17 cellular contexts compared by ENCODE assay signal in the genomic region with DNA sequence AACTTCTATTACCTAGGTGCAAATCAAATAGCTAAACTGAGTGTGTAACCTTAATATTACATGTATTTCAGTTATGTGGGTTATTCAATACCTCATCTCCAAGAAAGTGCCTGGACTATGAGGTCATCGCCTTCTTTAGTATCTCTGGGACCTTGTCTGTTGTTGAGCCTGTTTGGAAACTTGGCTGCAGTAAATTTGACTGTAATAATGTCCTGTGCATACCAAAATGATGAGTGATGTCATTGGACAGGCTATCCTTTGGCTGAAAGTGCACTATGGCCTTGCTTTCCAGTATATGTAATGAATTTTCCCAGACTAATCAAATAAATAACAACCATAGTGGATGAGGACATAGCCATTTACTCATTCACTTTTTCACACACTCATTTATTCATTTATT.
DNase-seq lines count a peak whose midpoint lies in the region; ATAC-seq lines count a peak whose summit lies in the region.
"Had no signal": no experiment of that assay in that cellular context is flagged by ENCODE, and none has a peak within 500 bp of the region (broad histone marks: within the 10 kb centered on the region; RNA-seq: fewer than 3 reads in every experiment).

No MANE protein-coding gene starts in this region.

- no peak overlapping the region for H2BK12ac ChIP-seq in trophoblast cell (ENCODE audit: low read length)

- no peaks in the 10 kb centered on the region for H3K4me1 Mint-ChIP-seq in activated CD4-positive, alpha-beta T cell treated with anti-CD3 and anti-CD28 coated beads, Interleukin-2, amount 10 ng/mL, durations not matched to agents 7 days and 5 days
- H3K4me1 Mint-ChIP-seq: activated CD4-positive, alpha-beta T cell treated with anti-CD3 and anti-CD28 coated beads for 36 hours; nephron progenitor cell; T-helper 17 cell had no signal

- H3K9me3 Mint-ChIP-seq in activated CD4-positive, alpha-beta T cell treated with anti-CD3 and anti-CD28 coated beads, Interleukin-2, amount 10 ng/mL, durations not matched to agents 7 days and 5 days, result no peaks in the 10 kb centered on the region
- H3K9me3 Mint-ChIP-seq: nephron progenitor cell had no signal

- no peak overlapping the region for H3K23ac ChIP-seq in trophoblast cell (ENCODE audit: low read length)

- H3K4me3 Mint-ChIP-seq in activated CD4-positive, alpha-beta T cell treated with anti-CD3 and anti-CD28 coated beads, Interleukin-2, amount 10 ng/mL, durations not matched to agents 7 days and 5 days, result no peak overlapping the region
- H3K4me3 Mint-ChIP-seq: activated CD4-positive, alpha-beta T cell treated with anti-CD3 and anti-CD28 coated beads for 36 hours; nephron progenitor cell; T-helper 17 cell had no signal

- no peak overlapping the region for H3K14ac ChIP-seq in trophoblast cell (ENCODE audit: low read length)

- in situ Hi-C loops in HAP-1 (cut with MboI; ENCODE audit: low sequenced_read_pairs), result no loop called here

- no peaks in the 10 kb centered on the region for H3K79me2 ChIP-seq in trophoblast cell (ENCODE audit: control insufficient read depth, insufficient read depth, low read length, poor library complexity)

- H2AFZ ChIP-seq in trophoblast cell (ENCODE audit: insufficient read depth, low read length, poor library complexity), result no peak overlapping the region

- no peak overlapping the region for H4K91ac ChIP-seq in trophoblast cell (ENCODE audit: low read depth, low read length)

- H3K4me1 ChIP-seq in SJCRH30 (peaks cover 12% of the 10 kb centered on the region), trophoblast cell (ENCODE audit: control insufficient read depth in 1 of 2, insufficient read depth in 2 of 2, low read length in 2 of 2) (no peaks in the 10 kb centered on the region), HAP-1 (no peaks in the 10 kb centered on the region)
- H3K4me1 ChIP-seq: left lung, stomach had no signal

- CTCF ChIA-PET in activated CD4-positive, alpha-beta T cell treated with anti-CD3 and anti-CD28 coated beads, Interleukin-2, amount 10 ng/mL, durations not matched to agents 7 days and 5 days (lab: Charles Lee), result interaction anchor here (0.6 kb wide), 1 partner anchor 453 kb away, joined by 3 read pairs; no protein-coding TSS in a partner anchor

- intact Hi-C loops in sciatic nerve (cut with DNase I), result no loop called here

- H4K8ac ChIP-seq in trophoblast cell (ENCODE audit: low read depth, low read length), result no peak overlapping the region

- H3K4ac ChIP-seq in trophoblast cell (ENCODE audit: low read depth, low read length), result no peak overlapping the region

- H3K36me3 ChIP-seq in SJCRH30, result peaks cover 5% of the 10 kb centered on the region; the same call in 1 of the 2 replicates
- no peaks in the 10 kb centered on the region for H3K36me3 ChIP-seq in trophoblast cell (ENCODE audit: control insufficient read depth in 1 of 2, insufficient read depth in 2 of 2, low read length in 2 of 2)
- no peaks in the 10 kb centered on the region for H3K36me3 ChIP-seq in HAP-1 (replicated peaks)
- H3K36me3 ChIP-seq: left lung, stomach had no signal

- peaks cover 2% of the 10 kb centered on the region for H3K79me1 ChIP-seq in trophoblast cell (ENCODE audit: low read length)

- DNase-seq in ELR (ENCODE audit: low read depth) (peak; percentile 86), SJCRH30 (peak; percentile 44), fibroblast of peridontal ligament (ENCODE audit: extremely low read depth) (peak; percentile 40), trophoblast cell (peak; percentile 68 to 81), HAP-1 (ENCODE audit: low spot score in 2 of 2) (no peak), sciatic nerve (ENCODE audit: low spot score) (no peak)
- DNase-seq in activated CD4-positive, alpha-beta T cell treated with anti-CD3 and anti-CD28 coated beads, Interleukin-2, amount 10 ng/mL, durations not matched to agents 7 days and 5 days, result no peak
- DNase-seq: activated CD4-positive, alpha-beta T cell treated with anti-CD3 and anti-CD28 coated beads for 36 hours; glutamatergic neuron; left lung; NCI-H1105; NCI-H510A; nephron progenitor cell; PC-3; stomach; T-helper 17 cell had no signal

- H2AK5ac ChIP-seq in trophoblast cell (ENCODE audit: low read length), result no peak overlapping the region

- H3K27me3 ChIP-seq in SJCRH30 (no peaks in the 10 kb centered on the region), trophoblast cell (ENCODE audit: insufficient read depth, low read length) (no peaks in the 10 kb centered on the region), HAP-1 (ENCODE audit: low read depth) (no peaks in the 10 kb centered on the region)
- H3K27me3 ChIP-seq: left lung, stomach had no signal

- H3K4me3 ChIP-seq in SJCRH30 (no peak overlapping the region), trophoblast cell (ENCODE audit: low read depth, low read length) (no peak overlapping the region), HAP-1 (no peak overlapping the region)
- H3K4me3 ChIP-seq: left lung, stomach had no signal

- ATAC-seq in sciatic nerve (no peak), HG03442 (IDR thresholded peaks at IDR 0.05; ENCODE audit: unreplicated experiment) (no peak)
- ATAC-seq: activated CD4-positive, alpha-beta T cell treated with anti-CD3 and anti-CD28 coated beads for 36 hours; left lung; PC-3; T-helper 17 cell had no signal

- H3K27ac ChIP-seq in SJCRH30, result peak overlapping the region; percentile 19; the same call in 1 of the 2 replicates
- H3K27ac ChIP-seq in trophoblast cell (ENCODE audit: low read depth, low read length), result peak overlapping the region; percentile 44
- H3K27ac ChIP-seq: left lung, stomach had no signal

- no peak overlapping the region for H4K12ac ChIP-seq in trophoblast cell (ENCODE audit: low read depth, low read length)

- no peak overlapping the region for H2BK120ac ChIP-seq in trophoblast cell (ENCODE audit: insufficient read depth, low read length, poor library complexity)

- no peaks in the 10 kb centered on the region; the same call in 1 of the 2 replicates for H3K9me3 ChIP-seq in SJCRH30 (replicated peaks)
- no peaks in the 10 kb centered on the region for H3K9me3 ChIP-seq in trophoblast cell (ENCODE audit: insufficient read depth, low read depth, low read length)
- no peaks in the 10 kb centered on the region for H3K9me3 ChIP-seq in HAP-1
- H3K9me3 ChIP-seq: left lung, stomach had no signal

- H3K36me3 Mint-ChIP-seq in activated CD4-positive, alpha-beta T cell treated with anti-CD3 and anti-CD28 coated beads, Interleukin-2, amount 10 ng/mL, durations not matched to agents 7 days and 5 days (ENCODE audit: low read depth), result no peaks in the 10 kb centered on the region

- H3K9ac ChIP-seq in trophoblast cell (ENCODE audit: low read length), result no peak overlapping the region

- H3K27ac Mint-ChIP-seq in activated CD4-positive, alpha-beta T cell treated with anti-CD3 and anti-CD28 coated beads, Interleukin-2, amount 10 ng/mL, durations not matched to agents 7 days and 5 days, result no peak overlapping the region
- H3K27ac Mint-ChIP-seq: activated CD4-positive, alpha-beta T cell treated with anti-CD3 and anti-CD28 coated beads for 36 hours; nephron progenitor cell; T-helper 17 cell had no signal

- POLR2A ChIA-PET in activated CD4-positive, alpha-beta T cell treated with anti-CD3 and anti-CD28 coated beads, Interleukin-2, amount 10 ng/mL, durations not matched to agents 7 days and 5 days (lab: Charles Lee), result no interaction called here

- no CpG with 5 or more reads among the region's 1 CpG for WGBS in trophoblast cell (ENCODE audit: extremely low coverage, insufficient coverage, insufficient read length)

- no peak overlapping the region for H2BK5ac ChIP-seq in trophoblast cell (ENCODE audit: low read depth, low read length, poor library complexity)

- H3K18ac ChIP-seq in trophoblast cell (ENCODE audit: low read length), result no peak overlapping the region

- no peaks in the 10 kb centered on the region for H3K27me3 Mint-ChIP-seq in activated CD4-positive, alpha-beta T cell treated with anti-CD3 and anti-CD28 coated beads, Interleukin-2, amount 10 ng/mL, durations not matched to agents 7 days and 5 days
- H3K27me3 Mint-ChIP-seq: activated CD4-positive, alpha-beta T cell treated with anti-CD3 and anti-CD28 coated beads for 36 hours; T-helper 17 cell had no signal

- H3K4me2 ChIP-seq in trophoblast cell (ENCODE audit: low read length), result no peak overlapping the region

Comparison
In these comparisons a context has a peak if more than half of its experiments do, and no peak if none do; other contexts are left out.
1. DNase-seq: peak in ELR (single experiment), SJCRH30 (2 of 2), fibroblast of peridontal ligament (single experiment) and trophoblast cell (2 of 2); none in HAP-1 (0 of 2), activated CD4-positive, alpha-beta T cell treated with anti-CD3 and anti-CD28 coated beads, Interleukin-2, amount 10 ng/mL, durations not matched to agents 7 days and 5 days (single experiment) and sciatic nerve (single experiment).